In genomic region chr7:50304911-50305621, GRCh38 we compare ENCODE assay signal across 8 cellular contexts. TPM values are rescaled to one million over a fixed set of nuclear protein-coding genes. Genes with fewer than 3 reads are reported as not detected.
DNase-seq lines count a peak whose midpoint lies in the region; ATAC-seq, FAIRE-seq and TF ChIP-seq lines count a peak whose summit lies in the region.

No MANE protein-coding gene starts in this region.

- peak overlapping the region; percentile 81 for H3K4me3 ChIP-seq in SU-DHL-6 (ENCODE audit: insufficient read depth, low read length, poor library complexity, severe bottlenecking)
- H3K4me3 ChIP-seq in bronchial epithelial cell (ENCODE audit: low read depth, low read length): no peak overlapping the region
- H3K4me3 ChIP-seq in neural progenitor cell: peak overlapping the region; percentile 67

- H3K36me3 ChIP-seq in SU-DHL-6 (ENCODE audit: low read length): peaks cover 5% of the 10 kb centered on the region; the same call in 1 of the 2 replicates
- no peaks in the 10 kb centered on the region for H3K36me3 ChIP-seq in bronchial epithelial cell (ENCODE audit: control insufficient read depth, insufficient read depth, low read length)
- no peaks in the 10 kb centered on the region for H3K36me3 ChIP-seq in neural progenitor cell

- peaks cover 7% of the 10 kb centered on the region for H3K9me3 Mint-ChIP-seq in neural progenitor cell

- peaks cover 51% of the 10 kb centered on the region for H3K79me2 ChIP-seq in SU-DHL-6 (ENCODE audit: insufficient read depth, low read length)
- no peaks in the 10 kb centered on the region for H3K79me2 ChIP-seq in neural progenitor cell (ENCODE audit: low read depth)

- H3F3A ChIP-seq in SU-DHL-6 (ENCODE audit: insufficient read depth) (peaks cover 71% of the 10 kb centered on the region), neural progenitor cell (ENCODE audit: low read depth) (peaks cover 16% of the 10 kb centered on the region)

- H3K36me3 Mint-ChIP-seq in neural progenitor cell: no peaks in the 10 kb centered on the region

- no peak overlapping the region for H3K27ac Mint-ChIP-seq in neural progenitor cell

- peak overlapping the region; percentile 91 for H3K4me2 ChIP-seq in SU-DHL-6 (ENCODE audit: low read depth, low read length, poor library complexity, severe bottlenecking)
- peak overlapping the region; percentile 87 for H3K4me2 ChIP-seq in neural progenitor cell

- H3K4me3 Mint-ChIP-seq in neural progenitor cell: peak overlapping the region; percentile 84

- H3K4me1 ChIP-seq in neural progenitor cell: peaks cover 9% of the 10 kb centered on the region

- H2AFZ ChIP-seq in SU-DHL-6 (ENCODE audit: low read depth, low read length, severe bottlenecking) (peak overlapping the region; percentile 52), neural progenitor cell (replicated peaks) (peak overlapping the region; percentile 81)

- H3K9ac ChIP-seq in SU-DHL-6 (ENCODE audit: low read length) (peak overlapping the region; percentile 72), neural progenitor cell (no peak overlapping the region)

- H3K27me3 ChIP-seq in SU-DHL-6 (ENCODE audit: low read length): no peaks in the 10 kb centered on the region
- H3K27me3 ChIP-seq in bronchial epithelial cell (ENCODE audit: control insufficient read depth, insufficient read depth, low read length): peaks cover 24% of the 10 kb centered on the region
- H3K27me3 ChIP-seq in neural progenitor cell: peaks cover 88% of the 10 kb centered on the region

- no peak for FAIRE-seq in bronchial epithelial cell (lab: Jason Lieb, UNC)

- peaks cover 31% of the 10 kb centered on the region for H3K4me1 Mint-ChIP-seq in neural progenitor cell

- DNase-seq in bronchial epithelial cell (ENCODE audit: low read depth): peak; percentile 1
- DNase-seq in neural progenitor cell (ENCODE audit: low spot score): peak; percentile 43
- DNase-seq in NCI-H2029 (lab: John Stamatoyannopoulos, UW): no peak
- DNase-seq in mucosa of gallbladder (ENCODE audit: low spot score): no peak

- peak overlapping the region; percentile 93 for H3K27ac ChIP-seq in SU-DHL-6 (ENCODE audit: low read depth, low read length)
- H3K27ac ChIP-seq in neural progenitor cell: no peak overlapping the region

- peaks cover 33% of the 10 kb centered on the region for H3K27me3 Mint-ChIP-seq in neural progenitor cell (ENCODE audit: insufficient read depth, low read depth)

- TF ChIP-seq CTCF in SU-DHL-6 (IDR thresholded peaks at IDR 0.05; ENCODE audit: insufficient read depth, low read length, poor library complexity, severe bottlenecking) (no peak), bronchial epithelial cell (IDR thresholded peaks at IDR 0.05; ENCODE audit: insufficient read depth, low read length, severe bottlenecking) (no peak), neural progenitor cell (IDR thresholded peaks at IDR 0.05) (no peak)

- ATAC-seq in GM18868 (IDR thresholded peaks at IDR 0.05; ENCODE audit: unreplicated experiment): peak; percentile 36
- ATAC-seq in HG02870 (IDR thresholded peaks at IDR 0.05; ENCODE audit: unreplicated experiment): peak; percentile 39
- ATAC-seq in HG02970 (IDR thresholded peaks at IDR 0.05; ENCODE audit: low FRiP score, unreplicated experiment): no peak

- no peaks in the 10 kb centered on the region for H3K9me2 ChIP-seq in SU-DHL-6 (replicated peaks; ENCODE audit: insufficient read depth, low read length)

- H3K9me3 ChIP-seq in SU-DHL-6 (ENCODE audit: insufficient read depth, low read length) (no peaks in the 10 kb centered on the region), neural progenitor cell (ENCODE audit: low read depth) (no peaks in the 10 kb centered on the region)

- H4K20me1 ChIP-seq in SU-DHL-6 (ENCODE audit: low read depth, low read length) (no peaks in the 10 kb centered on the region), neural progenitor cell (ENCODE audit: low read depth) (peaks cover 9% of the 10 kb centered on the region)

RNA-seq across cellular contexts. Expression of gene IKZF1, which starts 0.6 kb away (rescaled TPM):
- total RNA-seq in bronchial epithelial cell: under 0.01 TPM in 1 of 2 replicates, not detected in the other
- 0.11 and 0.19 TPM in 2 replicates for total RNA-seq in neural progenitor cell (ENCODE audit: low replicate concordance)
- 17.4 TPM for total RNA-seq in mucosa of gallbladder

Comparison
In these comparisons a context has a peak if more than half of its experiments do, and no peak if none do; other contexts are left out.
1. DNase-seq: peak in bronchial epithelial cell (single experiment) and neural progenitor cell (single experiment); none in NCI-H2029 (single experiment) and mucosa of gallbladder (single experiment).
2. RNA of gene IKZF1, which starts 0.6 kb away (total RNA-seq): 17.4 TPM in mucosa of gallbladder (single experiment); 0.11 to 0.19 TPM in neural progenitor cell and under 0.01 TPM in bronchial epithelial cell; every median in the first group is over 10 times any median in the second.